In genomic region chr1:167819849-167820683, GRCh38 we compare ENCODE assay signal across 1 cellular context.
TF ChIP-seq lines count a peak whose summit lies in the region.

No MANE protein-coding gene starts in this region.

TF ChIP-seq in H1, 55 proteins besides CTCF, POLR2A, EP300 and RAD21 (continued from another document):
- no peak for TF ChIP-seq CHD2 (IDR thresholded peaks at IDR 0.05; ENCODE audit: low read length)
- peak; percentile 61 for TF ChIP-seq MAFK (IDR thresholded peaks at IDR 0.05; ENCODE audit: low read depth, low read length)
- no peak for TF ChIP-seq TEAD4 (IDR thresholded peaks at IDR 0.05; ENCODE audit: low read depth, low read length)
- no peak for TF ChIP-seq YY1 (IDR thresholded peaks at IDR 0.05; ENCODE audit: low read depth, low read length)
- no peak for TF ChIP-seq KDM5A (IDR thresholded peaks at IDR 0.05; ENCODE audit: low read length)
- TF ChIP-seq SUZ12 (IDR thresholded peaks at IDR 0.05; ENCODE audit: low read length), result no peak
- TF ChIP-seq ASH2L (IDR thresholded peaks at IDR 0.05; ENCODE audit: low read length), result peak; percentile 60
- peak; percentile 48; the same call in 1 of the 2 replicates for TF ChIP-seq TBP (IDR thresholded peaks at IDR 0.05; ENCODE audit: low read depth, low read length)
